ENCODE assay signal across 9 cellular contexts in genomic region chr17:82350182-82351030, GRCh38. TPM values are rescaled to one million over a fixed set of nuclear protein-coding genes. Genes with fewer than 3 reads are reported as not detected.
DNase-seq lines count a peak whose midpoint lies in the region; ATAC-seq and TF ChIP-seq lines count a peak whose summit lies in the region.
"Had no signal": no experiment of that assay in that cellular context is flagged by ENCODE, and none has a peak within 500 bp of the region (broad histone marks: within the 10 kb centered on the region; RNA-seq: fewer than 3 reads in every experiment).

No MANE protein-coding gene starts in this region.

- no peaks in the 10 kb centered on the region for H3K9me3 ChIP-seq in MM.1S (replicated peaks; ENCODE audit: insufficient read depth, low read length)
- H3K9me3 ChIP-seq: lower lobe of right lung had no signal

- DNase-seq in GM12865 (ENCODE audit: low read depth) = peak; percentile 79
- DNase-seq in MM.1S = peak; percentile 96
- DNase-seq in activated CD4-positive, alpha-beta memory T cell treated with anti-CD3 and anti-CD28 coated beads for 36 hours = peak; percentile 79
- DNase-seq in stimulated activated CD4-positive, alpha-beta T cell treated with anti-CD3 and anti-CD28 coated beads, Interleukin-2, amount 100 ng/mL, for 24 hours = peak; percentile 50 to 73
- no peak for DNase-seq in islet precursor cell
- DNase-seq in NCI-H1930 (lab: John Stamatoyannopoulos, UW) = no peak
- DNase-seq: lower lobe of right lung, NCI-H510A treated with DMSO at 0.1 percent for 48 hours had no signal

- no peaks in the 10 kb centered on the region for H3K36me3 Mint-ChIP-seq in activated CD4-positive, alpha-beta memory T cell treated with anti-CD3 and anti-CD28 coated beads for 36 hours

- no peak for ATAC-seq in esophagus mucosa

- no peak overlapping the region for H3K4me3 Mint-ChIP-seq in activated CD4-positive, alpha-beta memory T cell treated with anti-CD3 and anti-CD28 coated beads for 36 hours

- no peaks in the 10 kb centered on the region for H4K20me1 ChIP-seq in MM.1S (ENCODE audit: insufficient read depth, low read length)

- POLR2A ChIA-PET in activated CD4-positive, alpha-beta memory T cell treated with anti-CD3 and anti-CD28 coated beads for 36 hours (lab: Charles Lee) = interaction anchor here (0.6 kb wide), 1 partner anchor 94 kb away, joined by 3 read pairs; no protein-coding TSS in a partner anchor

- peaks cover 8% of the 10 kb centered on the region for H3K27me3 Mint-ChIP-seq in activated CD4-positive, alpha-beta memory T cell treated with anti-CD3 and anti-CD28 coated beads for 36 hours

- no peak overlapping the region for H3K4me3 ChIP-seq in GM12865 (ENCODE audit: low read depth, low read length)
- H3K4me3 ChIP-seq in MM.1S (ENCODE audit: low read length) = peak overlapping the region; percentile 28
- H3K4me3 ChIP-seq: lower lobe of right lung had no signal

- no peaks in the 10 kb centered on the region for H3K36me3 ChIP-seq in MM.1S (replicated peaks; ENCODE audit: insufficient read depth, low read length)
- H3K36me3 ChIP-seq: lower lobe of right lung had no signal

- H3K9me2 ChIP-seq in MM.1S (replicated peaks; ENCODE audit: insufficient read depth, low read length) = no peaks in the 10 kb centered on the region

- CTCF ChIA-PET in activated CD4-positive, alpha-beta memory T cell treated with anti-CD3 and anti-CD28 coated beads for 36 hours (lab: Charles Lee) = interaction anchor here (0.6 to 3.8 kb wide), 28 partner anchors 8 to 320 kb away, joined by 3 to 27 read pairs (median 3); partner anchors contain the start of genes HEXD and OGFOD3

- H3K9me3 Mint-ChIP-seq in activated CD4-positive, alpha-beta memory T cell treated with anti-CD3 and anti-CD28 coated beads for 36 hours = no peaks in the 10 kb centered on the region

- peaks cover 9% of the 10 kb centered on the region for H3K4me1 Mint-ChIP-seq in activated CD4-positive, alpha-beta memory T cell treated with anti-CD3 and anti-CD28 coated beads for 36 hours (ENCODE audit: low read depth)

- H3K4me2 ChIP-seq in MM.1S (ENCODE audit: low read depth, low read length) = peak overlapping the region; percentile 80

- peak overlapping the region; percentile 30; the same call in 1 of the 2 replicates for H2AFZ ChIP-seq in MM.1S (ENCODE audit: low read length)

- H3K27ac Mint-ChIP-seq in activated CD4-positive, alpha-beta memory T cell treated with anti-CD3 and anti-CD28 coated beads for 36 hours = no peak overlapping the region

- intact Hi-C loops in activated CD4-positive, alpha-beta memory T cell treated with anti-CD3 and anti-CD28 coated beads for 36 hours (cut with micrococcal nuclease) = loop anchor here (1.0 to 5.0 kb wide), 3 partner anchors 53 to 202 kb away; no protein-coding TSS in a partner anchor

- H3K4me1 ChIP-seq in MM.1S (ENCODE audit: low read length) = peaks cover 26% of the 10 kb centered on the region

- peaks cover 24% of the 10 kb centered on the region for H3F3A ChIP-seq in MM.1S (ENCODE audit: insufficient read depth, low read length)

- TF ChIP-seq CTCF in GM12865 (IDR thresholded peaks at IDR 0.05; ENCODE audit: insufficient read depth, low read depth, low read length, missing control alignments) (peak; percentile 40), MM.1S (IDR thresholded peaks at IDR 0.05; ENCODE audit: low read length) (peak; percentile 62)

- H3K27ac ChIP-seq in MM.1S (ENCODE audit: low read length) = peak overlapping the region; percentile 99
- H3K27ac ChIP-seq: lower lobe of right lung had no signal

- no peaks in the 10 kb centered on the region for H3K79me2 ChIP-seq in MM.1S (ENCODE audit: low read length)

- H3K9ac ChIP-seq in MM.1S (ENCODE audit: low read length) = peak overlapping the region; percentile 93

- no peaks in the 10 kb centered on the region for H3K27me3 ChIP-seq in MM.1S (replicated peaks; ENCODE audit: insufficient read depth, low read length)

RNA-seq across cellular contexts. Expression of gene TEX19, which starts 8.6 kb away (rescaled TPM):
- not detected for total RNA-seq in activated CD4-positive, alpha-beta memory T cell treated with anti-CD3 and anti-CD28 coated beads for 36 hours
- total RNA-seq in esophagus mucosa = not detected
- total RNA-seq: lower lobe of right lung had no signal

RNA-seq across cellular contexts. Expression of gene SECTM1, which starts 16.8 kb away (rescaled TPM):
- total RNA-seq in activated CD4-positive, alpha-beta memory T cell treated with anti-CD3 and anti-CD28 coated beads for 36 hours = 10 to 100 TPM; 12.2 to 12.7 TPM
- 6.3 TPM for total RNA-seq in esophagus mucosa

RNA-seq across cellular contexts. Expression of gene UTS2R, which starts 21.2 kb away (rescaled TPM):
- not detected for total RNA-seq in activated CD4-positive, alpha-beta memory T cell treated with anti-CD3 and anti-CD28 coated beads for 36 hours
- total RNA-seq in esophagus mucosa = not detected
- total RNA-seq: lower lobe of right lung had no signal

RNA-seq across cellular contexts. Expression of gene CD7, which starts 33.0 kb away (rescaled TPM):
- 100 to 1,000 TPM; 570 to 574 TPM for total RNA-seq in activated CD4-positive, alpha-beta memory T cell treated with anti-CD3 and anti-CD28 coated beads for 36 hours
- 0.80 TPM for total RNA-seq in esophagus mucosa

Comparison
In these comparisons a context has a peak if more than half of its experiments do, and no peak if none do; other contexts are left out.
1. DNase-seq: peak in GM12865 (single experiment), MM.1S (single experiment), activated CD4-positive, alpha-beta memory T cell treated with anti-CD3 and anti-CD28 coated beads for 36 hours (single experiment) and stimulated activated CD4-positive, alpha-beta T cell treated with anti-CD3 and anti-CD28 coated beads, Interleukin-2, amount 100 ng/mL, for 24 hours (2 of 2); none in islet precursor cell (single experiment) and NCI-H1930 (0 of 2).